18 cellular contexts compared by ENCODE assay signal in the genomic region with DNA sequence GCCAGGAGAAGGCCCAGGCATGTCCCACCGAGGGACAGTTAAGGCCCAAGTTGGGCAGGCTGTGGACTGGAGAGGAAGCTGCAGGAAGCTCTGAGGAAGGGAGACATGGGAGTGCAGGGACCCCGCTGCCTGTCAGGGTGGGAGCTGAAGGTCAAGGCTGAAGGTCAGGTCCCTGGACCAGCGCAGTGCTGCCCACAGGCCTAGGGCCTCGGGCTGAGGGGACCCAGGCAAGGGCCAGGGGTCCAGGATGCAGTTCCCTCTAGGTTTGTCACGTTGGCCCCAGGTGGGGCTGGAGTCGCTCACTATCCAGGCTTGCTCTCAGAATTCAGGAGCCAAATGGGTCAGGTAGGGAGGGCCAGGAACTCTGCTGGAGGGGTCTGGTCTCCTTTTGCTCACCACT.
DNase-seq lines count a peak whose midpoint lies in the region; ATAC-seq and TF ChIP-seq lines count a peak whose summit lies in the region.
"Had no signal": no experiment of that assay in that cellular context is flagged by ENCODE, and none has a peak within 500 bp of the region (broad histone marks: within the 10 kb centered on the region; RNA-seq: fewer than 3 reads in every experiment).

No MANE protein-coding gene starts in this region.

- no peak overlapping the region for H3K4me2 ChIP-seq in SK-N-SH

- no peak overlapping the region for H2AFZ ChIP-seq in SK-N-SH (ENCODE audit: low read depth)

- no peak overlapping the region for H3K4me3 Mint-ChIP-seq in MCF 10A (ENCODE audit: unreplicated experiment)
- H3K4me3 Mint-ChIP-seq in mesothelial cell of epicardium = no peak overlapping the region
- H3K4me3 Mint-ChIP-seq: activated CD4-positive, alpha-beta T cell treated with anti-CD3 and anti-CD28 coated beads, Interleukin-2, amount 10 ng/mL, durations not matched to agents 7 days and 5 days; CD4-positive, alpha-beta T cell; T-helper 2 cell treated with Interferon-gamma antibody and Interleukin-4, amounts not matched to agents 5 μg/mL and 100 μg/mL, for 36 hours had no signal

- TF ChIP-seq CTCF in RWPE1 (conservative IDR thresholded peaks at IDR 0.05; ENCODE audit: low read depth) (no peak), MCF 10A (IDR thresholded peaks at IDR 0.05; ENCODE audit: unreplicated experiment) (no peak), mesothelial cell of epicardium (IDR thresholded peaks at IDR 0.05; ENCODE audit: unreplicated experiment) (no peak), testis (IDR thresholded peaks at IDR 0.05) (no peak), SK-N-SH (IDR thresholded peaks at IDR 0.05) (no peak)

- intact Hi-C loops in MCF 10A (cut with micrococcal nuclease) = loop anchor here (2.0 kb wide), 1 partner anchor 43 kb away; no protein-coding TSS in a partner anchor
- intact Hi-C loops in testis (cut with DNase I; ENCODE audit: low total_unique reads) = no loop called here

- no peaks in the 10 kb centered on the region for H3K9me3 ChIP-seq in testis
- H3K9me3 ChIP-seq in SK-N-SH = no peaks in the 10 kb centered on the region

- H3K9me2 ChIP-seq in SK-N-SH = no peaks in the 10 kb centered on the region

- no peak for TF ChIP-seq RAD21 in SK-N-SH (IDR thresholded peaks at IDR 0.05; ENCODE audit: low read length)

- TF ChIP-seq EP300 in SK-N-SH (IDR thresholded peaks at IDR 0.05; ENCODE audit: borderline replicate concordance in 1 of 2, low read depth in 1 of 2, low read length in 1 of 2) = no peak

- H3K9me3 Mint-ChIP-seq in MCF 10A (ENCODE audit: unreplicated experiment) (no peaks in the 10 kb centered on the region), mesothelial cell of epicardium (no peaks in the 10 kb centered on the region)
- H3K9me3 Mint-ChIP-seq: activated CD4-positive, alpha-beta T cell treated with anti-CD3 and anti-CD28 coated beads, Interleukin-2, amount 10 ng/mL, durations not matched to agents 7 days and 5 days; CD4-positive, alpha-beta T cell; T-helper 2 cell treated with Interferon-gamma antibody and Interleukin-4, amounts not matched to agents 5 μg/mL and 100 μg/mL, for 36 hours had no signal

- peak overlapping the region; percentile 67 for H3K27ac Mint-ChIP-seq in MCF 10A (ENCODE audit: low read depth, unreplicated experiment)
- peak overlapping the region; percentile 50 for H3K27ac Mint-ChIP-seq in mesothelial cell of epicardium
- H3K27ac Mint-ChIP-seq: activated CD4-positive, alpha-beta T cell treated with anti-CD3 and anti-CD28 coated beads, Interleukin-2, amount 10 ng/mL, durations not matched to agents 7 days and 5 days; CD4-positive, alpha-beta T cell; T-helper 2 cell treated with Interferon-gamma antibody and Interleukin-4, amounts not matched to agents 5 μg/mL and 100 μg/mL, for 36 hours had no signal

- H3K4me3 ChIP-seq in testis (no peak overlapping the region), SK-N-SH (ENCODE audit: low read depth in 2 of 2, low read length in 1 of 2) (no peak overlapping the region)
- H3K4me3 ChIP-seq: cardiac muscle cell had no signal

- no peaks in the 10 kb centered on the region for H3K27me3 Mint-ChIP-seq in MCF 10A (ENCODE audit: insufficient read depth, unreplicated experiment)
- no peaks in the 10 kb centered on the region for H3K27me3 Mint-ChIP-seq in mesothelial cell of epicardium (ENCODE audit: low read depth)
- H3K27me3 Mint-ChIP-seq: activated CD4-positive, alpha-beta T cell treated with anti-CD3 and anti-CD28 coated beads, Interleukin-2, amount 10 ng/mL, durations not matched to agents 7 days and 5 days; CD4-positive, alpha-beta T cell had no signal

- TF ChIP-seq POLR2A in testis (IDR thresholded peaks at IDR 0.05) = no peak

- H3K4me1 ChIP-seq in testis (peaks cover 37% of the 10 kb centered on the region), SK-N-SH (ENCODE audit: control insufficient read depth in 1 of 2, insufficient read depth in 2 of 2, low read depth in 1 of 2, low read length in 1 of 2) (peaks cover 13 to 29% of the 10 kb centered on the region in 2 experiments; a peak in 3 of 4 replicates)

- H3K36me3 Mint-ChIP-seq in MCF 10A (ENCODE audit: insufficient read depth, unreplicated experiment) = peaks cover 62% of the 10 kb centered on the region
- H3K36me3 Mint-ChIP-seq in mesothelial cell of epicardium = no peaks in the 10 kb centered on the region

- no peaks in the 10 kb centered on the region for H3K36me3 ChIP-seq in testis (ENCODE audit: low read depth, missing control alignments)
- peaks cover 6 to 28% of the 10 kb centered on the region in 2 experiments for H3K36me3 ChIP-seq in SK-N-SH (replicated peaks in 1 of 2; ENCODE audit: control insufficient read depth in 1 of 2, insufficient read depth in 2 of 2, low read length in 1 of 2)
- H3K36me3 ChIP-seq: cardiac muscle cell had no signal

- DNase-seq in RWPE1 (ENCODE audit: low spot score) (no peak), MCF 10A (ENCODE audit: unreplicated experiment) (no peak), mesothelial cell of epicardium (ENCODE audit: low spot score in 2 of 2, unreplicated experiment in 2 of 2) (no peak), testis (no peak), NCI-H345 (lab: John Stamatoyannopoulos, UW) (no peak), SK-N-SH (no peak), COLO829 (ENCODE audit: low spot score) (no peak)
- DNase-seq: activated CD4-positive, alpha-beta T cell treated with anti-CD3 and anti-CD28 coated beads, Interleukin-2, amount 10 ng/mL, durations not matched to agents 7 days and 5 days; activated effector memory CD4-positive, alpha-beta T cell treated with Interleukin-2 at 50 U/mL for 16 hours; CD4-positive, alpha-beta T cell; Kasumi-1; midbrain; NCI-H1694 treated with DMSO at 0.1 percent for 48 hours; NCI-H69; posterior cingulate gyrus had no signal

- peaks cover 90% of the 10 kb centered on the region for H4K20me1 ChIP-seq in SK-N-SH (ENCODE audit: insufficient read depth)

- H3K79me2 ChIP-seq in SK-N-SH (ENCODE audit: insufficient read depth) = peaks cover 100% of the 10 kb centered on the region

- H3K4me1 Mint-ChIP-seq in MCF 10A (ENCODE audit: insufficient read depth, unreplicated experiment) (peaks cover 22% of the 10 kb centered on the region), mesothelial cell of epicardium (peaks cover 18% of the 10 kb centered on the region)
- H3K4me1 Mint-ChIP-seq: activated CD4-positive, alpha-beta T cell treated with anti-CD3 and anti-CD28 coated beads, Interleukin-2, amount 10 ng/mL, durations not matched to agents 7 days and 5 days had no signal

- no peak for ATAC-seq in HG03095 (IDR thresholded peaks at IDR 0.05; ENCODE audit: unreplicated experiment)

- CTCF ChIA-PET in RWPE1 (lab: Yijun Ruan, JAX) = interaction anchor here (0.8 to 1.5 kb wide), 4 partner anchors 9 to 20 kb away, joined by 3 to 8 read pairs (median 4); no protein-coding TSS in a partner anchor
- CTCF ChIA-PET in MCF 10A (lab: Yijun Ruan, JAX) = interaction anchor here (0.6 to 1.6 kb wide), 5 partner anchors 9 to 1840 kb away, joined by 3 to 7 read pairs (median 4); no protein-coding TSS in a partner anchor
- CTCF ChIA-PET in SK-N-SH (lab: Yijun Ruan, JAX) = interaction anchor here (1.2 to 1.3 kb wide), 2 partner anchors 10 to 54 kb away, joined by 3 to 6 read pairs; no protein-coding TSS in a partner anchor

- no TSS peak for BruUV-seq in MCF 10A (replicated peaks; lab: Mats Ljungman, UMichigan)

- no peak overlapping the region for H3K9ac ChIP-seq in SK-N-SH

- no peaks in the 10 kb centered on the region for H3K27me3 ChIP-seq in testis
- H3K27me3 ChIP-seq in SK-N-SH (ENCODE audit: insufficient read depth) = no peaks in the 10 kb centered on the region
- H3K27me3 ChIP-seq: cardiac muscle cell had no signal

- H3K27ac ChIP-seq in RWPE1 (peak overlapping the region; percentile 99), testis (peak overlapping the region; percentile 69 to 80), SK-N-SH (ENCODE audit: low read depth in 2 of 2, low read length in 1 of 2) (peak overlapping the region in 1 of 2 experiments; percentile 27; a peak in 1 of 4 replicates)
- H3K27ac ChIP-seq: cardiac muscle cell had no signal

- peaks cover 21% of the 10 kb centered on the region for H3F3A ChIP-seq in SK-N-SH (replicated peaks; ENCODE audit: insufficient read depth)

- WGBS in testis, 2 donors = 60 to 62% methylated on average over 3 to 6 of the region's 6 CpGs
- no CpG with 5 or more reads among the region's 6 CpGs for WGBS in SK-N-SH (ENCODE audit: low lambda C conversion rate)

- POLR2A ChIA-PET in RWPE1 (lab: Yijun Ruan, JAX; ENCODE audit: low non-redundant PET) (no interaction called here), MCF 10A (lab: Yijun Ruan, JAX) (interaction anchor here (0.8 kb wide), 1 partner anchor 21 kb away, joined by 3 read pairs; no protein-coding TSS in a partner anchor), SK-N-SH (lab: Yijun Ruan, JAX) (no interaction called here)

TF ChIP-seq in SK-N-SH, 30 proteins besides CTCF, POLR2A, EP300 and RAD21 (continues in another document):
- TF ChIP-seq, protein P1, sequence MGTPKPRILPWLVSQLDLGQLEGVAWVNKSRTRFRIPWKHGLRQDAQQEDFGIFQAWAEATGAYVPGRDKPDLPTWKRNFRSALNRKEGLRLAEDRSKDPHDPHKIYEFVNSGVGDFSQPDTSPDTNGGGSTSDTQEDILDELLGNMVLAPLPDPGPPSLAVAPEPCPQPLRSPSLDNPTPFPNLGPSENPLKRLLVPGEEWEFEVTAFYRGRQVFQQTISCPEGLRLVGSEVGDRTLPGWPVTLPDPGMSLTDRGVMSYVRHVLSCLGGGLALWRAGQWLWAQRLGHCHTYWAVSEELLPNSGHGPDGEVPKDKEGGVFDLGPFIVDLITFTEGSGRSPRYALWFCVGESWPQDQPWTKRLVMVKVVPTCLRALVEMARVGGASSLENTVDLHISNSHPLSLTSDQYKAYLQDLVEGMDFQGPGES (IDR thresholded peaks at IDR 0.05; ENCODE audit: low read depth, low read length) = no peak
